In the genomic region with DNA sequence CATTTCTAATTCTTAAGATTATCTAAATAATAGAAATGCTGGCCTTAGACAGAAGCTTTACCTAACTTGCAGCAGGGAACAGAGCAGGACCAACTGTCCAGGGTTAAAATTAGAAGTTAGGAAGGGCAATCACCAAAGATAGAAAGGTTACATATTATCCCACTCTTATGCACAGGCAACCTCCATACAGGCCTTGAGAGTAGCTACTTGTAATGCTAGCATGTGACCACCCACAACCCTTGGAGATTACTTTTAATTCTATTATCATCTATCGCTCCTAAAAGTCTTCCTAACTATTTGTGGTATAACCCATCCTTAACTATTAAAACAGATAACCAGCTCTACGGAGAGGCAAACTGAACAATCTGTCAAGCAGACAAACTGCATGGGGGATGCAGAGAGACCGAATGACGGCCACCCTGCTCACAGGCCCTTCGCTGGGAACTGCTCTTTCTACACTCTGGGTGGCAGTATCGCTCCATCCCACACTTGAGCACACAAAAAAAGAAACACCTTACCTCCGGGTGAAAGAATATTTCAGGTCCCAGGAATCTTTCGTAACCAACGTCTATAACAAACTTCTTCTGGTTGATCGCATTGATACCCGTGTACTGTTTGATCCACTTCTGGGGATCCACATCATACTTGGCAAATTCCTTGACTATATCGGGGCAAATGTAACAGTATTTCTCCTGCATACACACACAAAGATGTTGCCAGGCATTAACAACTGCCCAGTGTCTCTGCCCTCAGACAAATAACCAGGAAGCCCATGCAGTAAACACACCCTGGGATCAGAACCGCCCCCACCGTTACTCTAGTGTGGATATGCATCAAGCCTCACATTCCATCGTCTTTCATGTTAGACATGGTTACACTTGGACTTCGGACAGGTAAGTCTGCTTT, we compare ENCODE assay signal across 8 cellular contexts. TPM values are rescaled to one million over a fixed set of nuclear protein-coding genes. Genes with fewer than 3 reads are reported as not detected.
A peak's percentile ranks its signal among the peaks of the same experiment; 100 is the strongest.
DNase-seq lines count a peak whose midpoint lies in the region; ATAC-seq, FAIRE-seq and TF ChIP-seq lines count a peak whose summit lies in the region.
"Not testable (repeated sequence)": the region's sequence is repeated elsewhere in the genome, so short reads cannot be mapped to it uniquely, and the experiment has no call there.

No MANE protein-coding gene starts in this region.

- H3K27ac ChIP-seq in prostate gland: not testable (repeated sequence)

- H3K4me3 ChIP-seq in cardiac fibroblast (replicated peaks in 1 of 2; ENCODE audit: low read depth in 2 of 2, low read length in 2 of 2); prostate gland: not testable (repeated sequence)

- not testable (repeated sequence) for H3K9me3 ChIP-seq in prostate gland

- DNase-seq in ACHN (peak; percentile 54), NCI-H69 (lab: John Stamatoyannopoulos, UW) (peak; percentile 61), cardiac fibroblast (ENCODE audit: low read depth in 2 of 2) (peak; percentile 26 to 34), inferior parietal cortex (ENCODE audit: extremely low spot score) (peak; percentile 28)
- DNase-seq in GM12891 (ENCODE audit: insufficient read length, low spot score); prostate gland (ENCODE audit: low spot score): not testable (repeated sequence)
- peak; percentile 21 to 28 for DNase-seq in activated CD4-positive, alpha-beta T cell treated with anti-CD3 and anti-CD28 coated beads, Interleukin-2, amount 50 U/mL, for 4 hours

- not testable (repeated sequence) for H3K4me1 ChIP-seq in prostate gland (replicated peaks)

- TF ChIP-seq POLR2A in GM12891 (IDR thresholded peaks at IDR 0.05; ENCODE audit: low read depth, low read length); prostate gland (IDR thresholded peaks at IDR 0.05): not testable (repeated sequence)

- WGBS in prostate gland: 22% methylated on average over 16 of the region's 16 CpGs

- in situ Hi-C loops in ACHN (cut with HindIII; ENCODE audit: low pct_ligation_motif_present, low pct_unique_long_range_greater_than_20kb, low sequenced_read_pairs): not testable (repeated sequence)

- TF ChIP-seq CTCF in cardiac fibroblast (IDR thresholded peaks at IDR 0.05; ENCODE audit: low read depth, low read length) (peak; percentile 42), prostate gland (IDR thresholded peaks at IDR 0.05) (peak in 3 of 4 experiments; percentile 52 to 76 (median 74))

- not testable (repeated sequence) for H3K27me3 ChIP-seq in prostate gland (replicated peaks; ENCODE audit: insufficient read depth)

- ATAC-seq in HG03378 (IDR thresholded peaks at IDR 0.05; ENCODE audit: unreplicated experiment): peak; percentile 47

- FAIRE-seq in GM12891 (lab: Jason Lieb, UNC): peak; percentile 86

- not testable (repeated sequence) for H3K36me3 ChIP-seq in prostate gland

- intact Hi-C loops in prostate gland (cut with DNase I): not testable (repeated sequence)

RNA-seq across cellular contexts. Expression of a gene that starts 37.1 kb away (rescaled TPM):
- 27.7 TPM for polyA plus RNA-seq in GM12891 (2012; ENCODE audit: low read depth, missing spikeins)
- total RNA-seq in prostate gland: 10 to 100 TPM; 25.8 to 34.4 TPM

RNA-seq across cellular contexts. Expression of a gene that starts 37.2 kb away (rescaled TPM):
- polyA plus RNA-seq in GM12891 (2012; ENCODE audit: low read depth, missing spikeins): 3.9 TPM
- 10 to 100 TPM; 10.7 to 15.1 TPM for total RNA-seq in prostate gland

RNA-seq across cellular contexts. Expression of a gene that starts 55.3 kb away (rescaled TPM):
- polyA plus RNA-seq in GM12891 (2012; ENCODE audit: low read depth, missing spikeins): 27.0 TPM
- total RNA-seq in prostate gland: 10 to 100 TPM; 98.8 to 99.8 TPM
